Comparison of ENCODE assay signal across 20 cellular contexts in the genomic region with DNA sequence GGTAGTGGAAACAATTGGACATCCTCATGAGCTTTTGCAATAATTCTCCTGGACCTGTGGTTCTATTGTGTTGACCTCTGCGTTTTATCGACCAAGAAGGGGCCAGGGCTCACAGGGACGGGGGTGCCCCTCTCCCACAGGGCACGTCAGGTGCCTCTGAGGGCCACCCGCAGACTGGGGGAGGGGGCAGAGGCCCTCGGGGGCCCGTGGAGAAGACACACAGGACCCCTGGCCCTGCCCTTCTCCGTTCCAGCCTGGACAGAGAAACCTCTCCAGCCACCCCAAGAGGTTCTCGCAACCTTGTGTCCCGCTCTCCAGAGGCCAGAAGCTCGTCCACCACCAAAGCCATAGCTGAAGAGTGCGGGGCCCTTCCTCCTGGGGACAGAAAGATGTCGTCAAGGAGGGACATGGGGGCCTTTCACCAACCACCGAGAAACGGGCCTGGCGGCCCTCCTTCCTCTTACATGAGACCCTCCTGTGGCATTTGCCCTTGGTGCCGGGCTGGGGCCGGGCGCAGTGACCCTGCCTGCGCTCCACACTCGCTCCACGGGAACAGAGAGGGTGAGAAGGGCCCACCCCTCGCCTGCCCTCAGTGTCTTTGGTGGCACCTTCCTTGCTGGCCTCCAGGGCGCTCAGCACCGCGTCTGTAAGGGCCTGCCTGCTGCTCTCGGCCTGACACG. TPM values are rescaled to one million over a fixed set of nuclear protein-coding genes. Genes with fewer than 3 reads are reported as not detected.
DNase-seq lines count a peak whose midpoint lies in the region; ATAC-seq and TF ChIP-seq lines count a peak whose summit lies in the region.
"Had no signal": no experiment of that assay in that cellular context is flagged by ENCODE, and none has a peak within 500 bp of the region (broad histone marks: within the 10 kb centered on the region; RNA-seq: fewer than 3 reads in every experiment).

No MANE protein-coding gene starts in this region.

- H3K4me1 ChIP-seq in skeletal muscle tissue (ENCODE audit: control insufficient read depth in 3 of 3, insufficient read depth in 3 of 3, low read length in 3 of 3), result peaks cover 14 to 31% (median 31%) of the 10 kb centered on the region in 3 donors
- H3K4me1 ChIP-seq in osteoblast (ENCODE audit: insufficient read depth, low read length), result no peaks in the 10 kb centered on the region
- H3K4me1 ChIP-seq: thyroid gland had no signal

- no peaks in the 10 kb centered on the region for H3K27me3 Mint-ChIP-seq in activated naive CD4-positive, alpha-beta T cell treated with anti-CD3 and anti-CD28 coated beads, Interleukin-2, amount 10 ng/mL, durations not matched to agents 7 days and 5 days
- no peaks in the 10 kb centered on the region for H3K27me3 Mint-ChIP-seq in activated naive CD8-positive, alpha-beta T cell treated with anti-CD3 and anti-CD28 coated beads, Interleukin-2, amount 50 U/mL, for 24 hours

- H3K4me3 ChIP-seq in HL-60 (replicated peaks; ENCODE audit: insufficient read depth, low read length), result no peak overlapping the region
- no peak overlapping the region for H3K4me3 ChIP-seq in skeletal muscle tissue (ENCODE audit: low read length in 3 of 3)
- H3K4me3 ChIP-seq in osteoblast (ENCODE audit: insufficient read depth, low read length), result no peak overlapping the region
- H3K4me3 ChIP-seq: thyroid gland had no signal

- peak overlapping the region in 1 of 3 donors; percentile 45 for H3K9ac ChIP-seq in skeletal muscle tissue (ENCODE audit: low read depth in 1 of 3, low read length in 3 of 3)
- H3K9ac ChIP-seq: SK-N-SH had no signal

- no peak overlapping the region for H3K4me3 Mint-ChIP-seq in activated naive CD4-positive, alpha-beta T cell treated with anti-CD3 and anti-CD28 coated beads, Interleukin-2, amount 10 ng/mL, durations not matched to agents 7 days and 5 days
- peak overlapping the region; percentile 38 for H3K4me3 Mint-ChIP-seq in activated naive CD8-positive, alpha-beta T cell treated with anti-CD3 and anti-CD28 coated beads, Interleukin-2, amount 50 U/mL, for 24 hours
- H3K4me3 Mint-ChIP-seq: CD14-positive monocyte had no signal

- H3K4me1 Mint-ChIP-seq in activated naive CD4-positive, alpha-beta T cell treated with anti-CD3 and anti-CD28 coated beads, Interleukin-2, amount 10 ng/mL, durations not matched to agents 7 days and 5 days, result peaks cover 32% of the 10 kb centered on the region
- H3K4me1 Mint-ChIP-seq in activated naive CD8-positive, alpha-beta T cell treated with anti-CD3 and anti-CD28 coated beads, Interleukin-2, amount 50 U/mL, for 24 hours, result peaks cover 44% of the 10 kb centered on the region

- DNase-seq in activated naive CD4-positive, alpha-beta T cell treated with anti-CD3 and anti-CD28 coated beads, Interleukin-2, amount 50 U/mL, for 72 hours (ENCODE audit: low spot score in 2 of 2), result no peak
- no peak for DNase-seq in activated naive CD4-positive, alpha-beta T cell treated with anti-CD3 and anti-CD28 coated beads, Interleukin-2, amount 10 ng/mL, durations not matched to agents 7 days and 5 days
- DNase-seq in HL-60 (ENCODE audit: low read depth in 1 of 2, low spot score in 1 of 2) (no peak), osteoblast (ENCODE audit: insufficient read length, low spot score, missing footprints) (no peak), NCI-H2081 (lab: John Stamatoyannopoulos, UW) (no peak)
- no peak for DNase-seq in activated naive CD8-positive, alpha-beta T cell treated with anti-CD3 and anti-CD28 coated beads, Interleukin-2, amount 50 U/mL, for 24 hours
- DNase-seq: brain microvascular endothelial cell; effector CD8-positive, alpha-beta T cell; foreskin fibroblast; IMR-90; NCI-H2081 treated with DMSO at 0.1 percent for 48 hours; NCI-H82; retina; SK-N-SH; stimulated activated CD4-positive, alpha-beta T cell treated with anti-CD3 and anti-CD28 coated beads, Interleukin-4, amount 100 ng/mL, for 24 hours; stimulated activated naive CD4-positive, alpha-beta T cell treated with Interleukin-2 at 50 U/mL for 16 hours; thyroid gland; WERI-Rb-1 had no signal

- CTCF ChIA-PET in activated naive CD4-positive, alpha-beta T cell treated with anti-CD3 and anti-CD28 coated beads, Interleukin-2, amount 10 ng/mL, durations not matched to agents 7 days and 5 days (lab: Charles Lee), result interaction anchor here (0.6 kb wide), 1 partner anchor 931 kb away, joined by 3 read pairs; no protein-coding TSS in a partner anchor

- H3K27ac ChIP-seq in HL-60 (replicated peaks), result peak overlapping the region; percentile 60
- H3K27ac ChIP-seq in skeletal muscle tissue (ENCODE audit: low read depth, low read length), result peak overlapping the region; percentile 19
- no peak overlapping the region for H3K27ac ChIP-seq in osteoblast (ENCODE audit: low read depth, low read length)
- H3K27ac ChIP-seq: brain microvascular endothelial cell, thyroid gland, WERI-Rb-1 had no signal

- no peaks in the 10 kb centered on the region for H3K27me3 ChIP-seq in HL-60 (ENCODE audit: insufficient read depth, poor library complexity, severe bottlenecking)
- H3K27me3 ChIP-seq in skeletal muscle tissue (ENCODE audit: control insufficient read depth in 3 of 3, insufficient read depth in 3 of 3, low read length in 3 of 3), result no peaks in the 10 kb centered on the region
- no peaks in the 10 kb centered on the region for H3K27me3 ChIP-seq in osteoblast (ENCODE audit: insufficient read depth, low read length)
- H3K27me3 ChIP-seq: thyroid gland had no signal

- no peaks in the 10 kb centered on the region for H4K20me1 ChIP-seq in osteoblast (ENCODE audit: insufficient read depth, low read length)

- peaks cover 0 to 9% of the 10 kb centered on the region in 2 donors for H3K36me3 Mint-ChIP-seq in activated naive CD4-positive, alpha-beta T cell treated with anti-CD3 and anti-CD28 coated beads, Interleukin-2, amount 50 U/mL, for 72 hours
- H3K36me3 Mint-ChIP-seq in activated naive CD4-positive, alpha-beta T cell treated with anti-CD3 and anti-CD28 coated beads, Interleukin-2, amount 10 ng/mL, durations not matched to agents 7 days and 5 days, result peaks cover 12% of the 10 kb centered on the region
- peaks cover 6% of the 10 kb centered on the region for H3K36me3 Mint-ChIP-seq in activated naive CD8-positive, alpha-beta T cell treated with anti-CD3 and anti-CD28 coated beads, Interleukin-2, amount 50 U/mL, for 24 hours (ENCODE audit: low read depth)

- no peak overlapping the region for H3K4me2 ChIP-seq in osteoblast (ENCODE audit: insufficient read depth, low read length)
- H3K4me2 ChIP-seq: SK-N-SH had no signal

- H3K9me3 Mint-ChIP-seq in activated naive CD4-positive, alpha-beta T cell treated with anti-CD3 and anti-CD28 coated beads, Interleukin-2, amount 50 U/mL, for 72 hours, result no peaks in the 10 kb centered on the region
- no peaks in the 10 kb centered on the region for H3K9me3 Mint-ChIP-seq in activated naive CD4-positive, alpha-beta T cell treated with anti-CD3 and anti-CD28 coated beads, Interleukin-2, amount 10 ng/mL, durations not matched to agents 7 days and 5 days
- H3K9me3 Mint-ChIP-seq in activated naive CD8-positive, alpha-beta T cell treated with anti-CD3 and anti-CD28 coated beads, Interleukin-2, amount 50 U/mL, for 24 hours, result no peaks in the 10 kb centered on the region

- H3K9me3 ChIP-seq in skeletal muscle tissue (ENCODE audit: control insufficient read depth in 3 of 3, low read length in 3 of 3) (no peaks in the 10 kb centered on the region), osteoblast (ENCODE audit: low read depth, low read length) (no peaks in the 10 kb centered on the region)
- H3K9me3 ChIP-seq: SK-N-SH, thyroid gland had no signal

- no peaks in the 10 kb centered on the region for H3K79me2 ChIP-seq in osteoblast (ENCODE audit: insufficient read depth, low read length)

- peak overlapping the region; percentile 77 to 93 for H3K27ac Mint-ChIP-seq in activated naive CD4-positive, alpha-beta T cell treated with anti-CD3 and anti-CD28 coated beads, Interleukin-2, amount 50 U/mL, for 72 hours
- H3K27ac Mint-ChIP-seq in activated naive CD4-positive, alpha-beta T cell treated with anti-CD3 and anti-CD28 coated beads, Interleukin-2, amount 10 ng/mL, durations not matched to agents 7 days and 5 days, result no peak overlapping the region
- H3K27ac Mint-ChIP-seq in activated naive CD8-positive, alpha-beta T cell treated with anti-CD3 and anti-CD28 coated beads, Interleukin-2, amount 50 U/mL, for 24 hours, result peak overlapping the region; percentile 59

- no peak overlapping the region for H2AFZ ChIP-seq in osteoblast (ENCODE audit: low read length)

- no peak for ATAC-seq in activated naive CD4-positive, alpha-beta T cell treated with anti-CD3 and anti-CD28 coated beads, Interleukin-2, amount 50 U/mL, for 72 hours
- ATAC-seq in activated naive CD8-positive, alpha-beta T cell treated with anti-CD3 and anti-CD28 coated beads, Interleukin-2, amount 50 U/mL, for 24 hours, result no peak

- TF ChIP-seq CTCF in HL-60 (IDR thresholded peaks at IDR 0.05; ENCODE audit: insufficient read depth, low read length), result no peak
- no peak for TF ChIP-seq CTCF in osteoblast (IDR thresholded peaks at IDR 0.05; ENCODE audit: extremely low read depth, low read depth, low read length)

- H3K36me3 ChIP-seq in skeletal muscle tissue (ENCODE audit: control insufficient read depth in 3 of 3, insufficient read depth in 3 of 3, low read length in 3 of 3) (peaks cover 11 to 18% (median 12%) of the 10 kb centered on the region in 3 donors), osteoblast (ENCODE audit: insufficient read depth, low read length) (no peaks in the 10 kb centered on the region)
- H3K36me3 ChIP-seq: brain microvascular endothelial cell had no signal

RNA-seq across cellular contexts. Expression of a gene that starts 57.3 kb away (rescaled TPM):
- 10 to 100 TPM; 33.8 to 42.4 TPM for total RNA-seq in activated naive CD4-positive, alpha-beta T cell treated with anti-CD3 and anti-CD28 coated beads, Interleukin-2, amount 50 U/mL, for 72 hours
- total RNA-seq in skeletal muscle tissue (26.1 TPM), osteoblast (16.8 and 17.0 TPM in 2 replicates)
